In genomic region chr19:32720936-32721250, GRCh38 we compare ENCODE assay signal across 33 cellular contexts. TPM values are rescaled to one million over a fixed set of nuclear protein-coding genes. Genes with fewer than 3 reads are reported as not detected.
"Had no signal": no experiment of that assay in that cellular context is flagged by ENCODE, and none has a peak within 500 bp of the region (broad histone marks: within the 10 kb centered on the region; RNA-seq: fewer than 3 reads in every experiment).

No MANE protein-coding gene starts in this region.

- H3K9me3 ChIP-seq: adrenal gland, ascending aorta, colonic mucosa, esophagus squamous epithelium, gastroesophageal sphincter had no signal

- H3K27me3 ChIP-seq: adrenal gland, ascending aorta, breast epithelium, cardiac muscle cell, colonic mucosa, esophagus squamous epithelium, gastroesophageal sphincter had no signal

- H3K27ac ChIP-seq: adrenal gland, ascending aorta, breast epithelium, cardiac muscle cell, colonic mucosa, epithelial cell of prostate, esophagus squamous epithelium, gastroesophageal sphincter, VCaP had no signal

- H3K36me3 ChIP-seq: adrenal gland, ascending aorta, breast epithelium, cardiac muscle cell, colonic mucosa had no signal

- H3K4me3 Mint-ChIP-seq: activated CD4-positive, alpha-beta memory T cell treated with anti-CD3 and anti-CD28 coated beads, Interleukin-2, amount 10 ng/mL, durations not matched to agents 7 days and 5 days; activated CD4-positive, alpha-beta T cell treated with anti-CD3 and anti-CD28 coated beads, Interleukin-2, amount 10 ng/mL, durations not matched to agents 7 days and 5 days; activated naive CD4-positive, alpha-beta T cell treated with anti-CD3 and anti-CD28 coated beads for 36 hours; activated naive CD4-positive, alpha-beta T cell treated with anti-CD3 and anti-CD28 coated beads, Interleukin-2, amount 50 U/mL, for 24 hours; activated naive CD8-positive, alpha-beta T cell treated with anti-CD3 and anti-CD28 coated beads for 36 hours; activated naive CD8-positive, alpha-beta T cell treated with anti-CD3 and anti-CD28 coated beads, Interleukin-2, amount 50 U/mL, for 24 hours; activated T-cell treated with anti-CD3 and anti-CD28 coated beads, Interleukin-2, amount 50 U/mL, for 4 hours; activated T-helper 17 cell treated with anti-CD3 and anti-CD28 coated beads, Interleukin-2, amount 50 U/mL, for 72 hours; brain; WTC11 had no signal

- H3K27me3 Mint-ChIP-seq: activated CD4-positive, alpha-beta memory T cell treated with anti-CD3 and anti-CD28 coated beads, Interleukin-2, amount 10 ng/mL, durations not matched to agents 7 days and 5 days; activated naive CD4-positive, alpha-beta T cell treated with anti-CD3 and anti-CD28 coated beads, Interleukin-2, amount 50 U/mL, for 24 hours; activated naive CD8-positive, alpha-beta T cell treated with anti-CD3 and anti-CD28 coated beads for 36 hours; activated naive CD8-positive, alpha-beta T cell treated with anti-CD3 and anti-CD28 coated beads, Interleukin-2, amount 50 U/mL, for 24 hours; activated T-helper 17 cell treated with anti-CD3 and anti-CD28 coated beads, Interleukin-2, amount 50 U/mL, for 72 hours; brain had no signal

- H3K9me3 Mint-ChIP-seq: activated CD4-positive, alpha-beta memory T cell treated with anti-CD3 and anti-CD28 coated beads, Interleukin-2, amount 10 ng/mL, durations not matched to agents 7 days and 5 days; activated CD4-positive, alpha-beta T cell treated with anti-CD3 and anti-CD28 coated beads, Interleukin-2, amount 10 ng/mL, durations not matched to agents 7 days and 5 days; activated naive CD4-positive, alpha-beta T cell treated with anti-CD3 and anti-CD28 coated beads for 36 hours; activated naive CD4-positive, alpha-beta T cell treated with anti-CD3 and anti-CD28 coated beads, Interleukin-2, amount 50 U/mL, for 24 hours; activated naive CD8-positive, alpha-beta T cell treated with anti-CD3 and anti-CD28 coated beads, Interleukin-2, amount 50 U/mL, for 24 hours; activated T-cell treated with anti-CD3 and anti-CD28 coated beads, Interleukin-2, amount 50 U/mL, for 4 hours; activated T-helper 17 cell treated with anti-CD3 and anti-CD28 coated beads, Interleukin-2, amount 50 U/mL, for 72 hours had no signal

- ATAC-seq: activated naive CD8-positive, alpha-beta T cell treated with anti-CD3 and anti-CD28 coated beads, Interleukin-2, amount 50 U/mL, for 24 hours; activated T-cell treated with anti-CD3 and anti-CD28 coated beads, Interleukin-2, amount 50 U/mL, for 4 hours; activated T-helper 17 cell treated with anti-CD3 and anti-CD28 coated beads, Interleukin-2, amount 50 U/mL, for 72 hours; gastroesophageal sphincter; WTC11 had no signal

- H3K4me1 Mint-ChIP-seq: activated CD4-positive, alpha-beta memory T cell treated with anti-CD3 and anti-CD28 coated beads, Interleukin-2, amount 10 ng/mL, durations not matched to agents 7 days and 5 days; activated CD4-positive, alpha-beta T cell treated with anti-CD3 and anti-CD28 coated beads, Interleukin-2, amount 10 ng/mL, durations not matched to agents 7 days and 5 days; activated naive CD4-positive, alpha-beta T cell treated with anti-CD3 and anti-CD28 coated beads, Interleukin-2, amount 50 U/mL, for 24 hours; activated naive CD8-positive, alpha-beta T cell treated with anti-CD3 and anti-CD28 coated beads for 36 hours; activated naive CD8-positive, alpha-beta T cell treated with anti-CD3 and anti-CD28 coated beads, Interleukin-2, amount 50 U/mL, for 24 hours; activated T-helper 17 cell treated with anti-CD3 and anti-CD28 coated beads, Interleukin-2, amount 50 U/mL, for 72 hours; brain had no signal

- H3K27ac Mint-ChIP-seq: activated CD4-positive, alpha-beta memory T cell treated with anti-CD3 and anti-CD28 coated beads, Interleukin-2, amount 10 ng/mL, durations not matched to agents 7 days and 5 days; activated CD4-positive, alpha-beta T cell treated with anti-CD3 and anti-CD28 coated beads, Interleukin-2, amount 10 ng/mL, durations not matched to agents 7 days and 5 days; activated naive CD4-positive, alpha-beta T cell treated with anti-CD3 and anti-CD28 coated beads for 36 hours; activated naive CD4-positive, alpha-beta T cell treated with anti-CD3 and anti-CD28 coated beads, Interleukin-2, amount 50 U/mL, for 24 hours; activated naive CD8-positive, alpha-beta T cell treated with anti-CD3 and anti-CD28 coated beads for 36 hours; activated naive CD8-positive, alpha-beta T cell treated with anti-CD3 and anti-CD28 coated beads, Interleukin-2, amount 50 U/mL, for 24 hours; activated T-helper 17 cell treated with anti-CD3 and anti-CD28 coated beads, Interleukin-2, amount 50 U/mL, for 72 hours; brain; WTC11 had no signal

- H3K4me1 ChIP-seq: ascending aorta, breast epithelium, colonic mucosa had no signal

- H3K4me3 ChIP-seq: adrenal gland, ascending aorta, breast epithelium, cardiac muscle cell, colonic mucosa, esophagus squamous epithelium, gastroesophageal sphincter had no signal

- DNase-seq: activated CD4-positive, alpha-beta memory T cell treated with anti-CD3 and anti-CD28 coated beads, Interleukin-2, amount 10 ng/mL, durations not matched to agents 7 days and 5 days; activated CD4-positive, alpha-beta T cell treated with anti-CD3 and anti-CD28 coated beads for 1 hour; activated CD4-positive, alpha-beta T cell treated with anti-CD3 and anti-CD28 coated beads for 4 hours; activated CD4-positive, alpha-beta T cell treated with anti-CD3 and anti-CD28 coated beads, Interleukin-2, amount 10 ng/mL, durations not matched to agents 7 days and 5 days; activated CD4-positive, alpha-beta T cell treated with anti-CD3 and anti-CD28 coated beads, Interleukin-2, amount 50 U/mL, for 4 hours; activated effector memory CD4-positive, alpha-beta T cell treated with Interleukin-2 at 50 U/mL for 16 hours; activated gamma-delta T cell treated with Interleukin-2 at 50 U/mL for 16 hours; activated naive CD4-positive, alpha-beta T cell treated with anti-CD3 and anti-CD28 coated beads for 36 hours; activated naive CD8-positive, alpha-beta T cell treated with anti-CD3 and anti-CD28 coated beads for 36 hours; activated naive CD8-positive, alpha-beta T cell treated with anti-CD3 and anti-CD28 coated beads, Interleukin-2, amount 50 U/mL, for 24 hours; activated T-cell treated with anti-CD3 and anti-CD28 coated beads, Interleukin-2, amount 50 U/mL, for 4 hours; adrenal gland; central memory CD4-positive, alpha-beta T cell; cerebellar nuclear complex; colonic mucosa; effector CD8-positive, alpha-beta T cell; esophagus squamous epithelium; foreskin melanocyte; T-helper 2 cell had no signal

- FAIRE-seq: endometrium, endothelial cell of umbilical vein had no signal

RNA-seq across cellular contexts. Expression of gene TDRD12, which starts 1.3 kb away (rescaled TPM):
- polyA plus RNA-seq: fibroblast of lung had no signal

RNA-seq across cellular contexts. Expression of gene RGS9BP, which starts 45.2 kb away (rescaled TPM):
- total RNA-seq: activated naive CD8-positive, alpha-beta T cell treated with anti-CD3 and anti-CD28 coated beads for 36 hours; ascending aorta; T-helper 1 cell treated with Interleukin-12 subunit alpha and Interleukin-12 subunit beta and Interleukin-4 antibody, amounts not matched to agents 30 ng/mL and 1 ng/mL, for 36 hours had no signal
- polyA plus RNA-seq: cardiac muscle cell, endothelial cell of umbilical vein had no signal
